ENCODE assay signal across 9 cellular contexts in the genomic region with DNA sequence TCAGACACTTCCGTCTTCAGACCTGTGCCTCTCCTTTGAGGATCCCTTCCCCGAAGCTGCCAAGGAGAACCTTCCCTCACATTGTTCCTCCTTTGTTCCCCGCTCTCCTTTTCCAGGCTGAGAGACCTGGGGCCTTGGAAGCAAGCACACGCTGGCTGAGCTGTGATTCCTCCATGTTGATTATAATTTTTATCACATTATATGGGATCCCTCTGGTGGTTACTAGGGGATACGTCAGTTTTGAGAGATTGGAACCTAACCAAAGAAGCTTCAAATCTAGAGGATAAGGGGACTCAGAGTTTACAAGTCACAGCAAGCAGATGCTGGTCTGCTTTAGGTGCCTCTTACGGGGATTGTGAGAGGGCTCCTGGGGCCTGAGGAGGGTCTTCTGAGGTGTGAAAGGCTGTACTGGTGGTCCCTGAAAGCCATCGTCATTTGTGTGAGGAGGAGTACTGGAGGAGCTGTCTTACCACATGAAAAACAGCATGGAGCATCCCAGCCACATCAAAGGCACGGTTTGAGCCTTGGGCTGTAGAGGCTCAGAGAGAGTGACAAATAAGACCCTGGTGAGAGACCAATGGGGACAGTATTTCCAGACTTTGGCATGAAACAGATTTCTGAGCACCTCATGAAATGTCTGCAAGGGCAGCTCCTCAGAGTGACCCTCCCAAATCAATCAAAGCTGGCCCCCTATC.
DNase-seq lines count a peak whose midpoint lies in the region; ATAC-seq and TF ChIP-seq lines count a peak whose summit lies in the region.
"Had no signal": no experiment of that assay in that cellular context is flagged by ENCODE, and none has a peak within 500 bp of the region (broad histone marks: within the 10 kb centered on the region; RNA-seq: fewer than 3 reads in every experiment).

No MANE protein-coding gene starts in this region.

- ATAC-seq in GM18505 (IDR thresholded peaks at IDR 0.05; ENCODE audit: unreplicated experiment) (no peak), HG02798 (IDR thresholded peaks at IDR 0.05; ENCODE audit: poor library complexity, unreplicated experiment) (no peak)

- H3K4me3 ChIP-seq in OCI-LY1 (ENCODE audit: low read depth, low read length, poor library complexity, severe bottlenecking), result no peak overlapping the region
- no peak overlapping the region for H3K4me3 ChIP-seq in smooth muscle cell

- H3K9ac ChIP-seq in OCI-LY1 (ENCODE audit: low read length), result no peak overlapping the region
- no peak overlapping the region for H3K9ac ChIP-seq in smooth muscle cell (ENCODE audit: low read depth)

- no peaks in the 10 kb centered on the region for H3F3A ChIP-seq in OCI-LY1 (ENCODE audit: insufficient read depth, low read length)
- no peaks in the 10 kb centered on the region for H3F3A ChIP-seq in smooth muscle cell (ENCODE audit: low read depth)

- no peaks in the 10 kb centered on the region for H3K9me2 ChIP-seq in OCI-LY1 (ENCODE audit: low read depth, low read length)

- H3K79me2 ChIP-seq in OCI-LY1 (ENCODE audit: insufficient read depth, low read length) (no peaks in the 10 kb centered on the region), smooth muscle cell (ENCODE audit: low read depth) (no peaks in the 10 kb centered on the region)

- no peak overlapping the region for H2AFZ ChIP-seq in OCI-LY1 (ENCODE audit: low read length)
- H2AFZ ChIP-seq in smooth muscle cell (ENCODE audit: low read depth), result no peak overlapping the region

- DNase-seq in NOMO-1 treated with DMSO at 0.1 percent for 48 hours (lab: John Stamatoyannopoulos, UW; ENCODE audit: unreplicated experiment), result peak; percentile 13
- DNase-seq in NOMO-1 treated with dmso at 0.1 percent for 144 hours (lab: John Stamatoyannopoulos, UW; ENCODE audit: unreplicated experiment), result no peak
- peak; percentile 20 for DNase-seq in fibroblast of the conjunctiva (ENCODE audit: low read depth)
- DNase-seq in smooth muscle cell (lab: John Stamatoyannopoulos, UW; ENCODE audit: unreplicated experiment), result no peak
- no peak for DNase-seq in DMS79 (lab: John Stamatoyannopoulos, UW)
- DNase-seq: activated T-cell treated with anti-CD3 and anti-CD28 coated beads, Interleukin-2, amount 50 U/mL, for 4 hours had no signal

- H3K27ac ChIP-seq in OCI-LY1 (ENCODE audit: low read depth, low read length, poor library complexity, severe bottlenecking), result no peak overlapping the region
- H3K27ac ChIP-seq in smooth muscle cell (ENCODE audit: low read depth), result peak overlapping the region; percentile 76

- peak; percentile 32; the same call in 1 of the 2 replicates for TF ChIP-seq CTCF in OCI-LY1 (IDR thresholded peaks at IDR 0.05; ENCODE audit: low read length)
- TF ChIP-seq CTCF in smooth muscle cell (IDR thresholded peaks at IDR 0.05; ENCODE audit: borderline replicate concordance, insufficient read depth, poor library complexity, severe bottlenecking), result peak; percentile 23

- no peak for TF ChIP-seq POLR2A in GM18505 (IDR thresholded peaks at IDR 0.05; ENCODE audit: borderline replicate concordance, extremely low read depth, insufficient read depth, insufficient read length)

- no peaks in the 10 kb centered on the region for H3K9me3 ChIP-seq in OCI-LY1 (ENCODE audit: low read length)
- H3K9me3 ChIP-seq in smooth muscle cell (replicated peaks; ENCODE audit: low read depth), result no peaks in the 10 kb centered on the region

- WGBS in smooth muscle cell (ENCODE audit: low lambda C conversion rate), result 81% methylated on average over 8 of the region's 8 CpGs

- H3K27me3 ChIP-seq in OCI-LY1 (ENCODE audit: insufficient read depth, low read length), result no peaks in the 10 kb centered on the region
- no peaks in the 10 kb centered on the region for H3K27me3 ChIP-seq in smooth muscle cell (ENCODE audit: low read depth)

- H3K4me2 ChIP-seq in OCI-LY1 (ENCODE audit: low read length) (no peak overlapping the region), smooth muscle cell (no peak overlapping the region)

- no peaks in the 10 kb centered on the region for H3K4me1 ChIP-seq in OCI-LY1 (ENCODE audit: insufficient read depth, low read length, severe bottlenecking)
- H3K4me1 ChIP-seq in smooth muscle cell (ENCODE audit: low read depth), result peaks cover 12% of the 10 kb centered on the region

- H3K36me3 ChIP-seq in OCI-LY1 (ENCODE audit: insufficient read depth, low read length) (no peaks in the 10 kb centered on the region), smooth muscle cell (ENCODE audit: low read depth) (no peaks in the 10 kb centered on the region)

- H4K20me1 ChIP-seq in OCI-LY1 (ENCODE audit: insufficient read depth, low read length) (no peaks in the 10 kb centered on the region), smooth muscle cell (ENCODE audit: low read depth) (no peaks in the 10 kb centered on the region)

Comparison
In these comparisons a context has a peak if more than half of its experiments do, and no peak if none do; other contexts are left out.
1. DNase-seq: peak in NOMO-1 treated with DMSO at 0.1 percent for 48 hours (single experiment) and fibroblast of the conjunctiva (single experiment); none in NOMO-1 treated with dmso at 0.1 percent for 144 hours (single experiment), smooth muscle cell (single experiment) and DMS79 (single experiment).